ENCODE assay signal across 1 cellular context in genomic region chr6:16759646-16760535, GRCh38.
TF ChIP-seq lines count a peak whose summit lies in the region.

No MANE protein-coding gene starts in this region.

TF ChIP-seq in HepG2, 621 proteins besides CTCF, POLR2A, EP300 and RAD21 (continued from another document and continues in another):
- TF ChIP-seq ZBTB14 (CRISPR knock-in tag; IDR thresholded peaks at IDR 0.05) (peak; percentile 72), ETS1 (CRISPR knock-in tag; IDR thresholded peaks at IDR 0.05) (no peak), DMTF1 (CRISPR knock-in tag; IDR thresholded peaks at IDR 0.05) (no peak), SOX6 (IDR thresholded peaks at IDR 0.05) (no peak), SOX6 (CRISPR knock-in tag; IDR thresholded peaks at IDR 0.05) (peak; percentile 74), ZNF510 (CRISPR knock-in tag; IDR thresholded peaks at IDR 0.05; ENCODE audit: low read depth) (no peak), TBX3 (IDR thresholded peaks at IDR 0.05; ENCODE audit: borderline replicate concordance) (no peak; the same call in 1 of the 2 replicates), CHD4 (IDR thresholded peaks at IDR 0.05; ENCODE audit: borderline replicate concordance, low read length) (no peak), TBL1XR1 (IDR thresholded peaks at IDR 0.05; ENCODE audit: borderline replicate concordance, low read length, partially characterized antibody) (peak; percentile 46), ZNF383 (CRISPR knock-in tag; IDR thresholded peaks at IDR 0.05; ENCODE audit: borderline replicate concordance) (no peak), TP53 (CRISPR knock-in tag; conservative IDR thresholded peaks at IDR 0.05) (no peak), ZNF431 (CRISPR knock-in tag; IDR thresholded peaks at IDR 0.05; ENCODE audit: borderline replicate concordance, low read depth) (0 out of 2 replicates have a peak, but pooled peaks have one; percentile 75), ZNF747 (CRISPR knock-in tag; IDR thresholded peaks at IDR 0.05; ENCODE audit: borderline replicate concordance) (no peak), HOXA3 (CRISPR knock-in tag; IDR thresholded peaks at IDR 0.05) (peak; percentile 61; the same call in 1 of the 2 replicates), HOXA5 (CRISPR knock-in tag; IDR thresholded peaks at IDR 0.05) (peak; percentile 94; the same call in 1 of the 2 replicates), HDAC2 (CRISPR knock-in tag; IDR thresholded peaks at IDR 0.05) (peak; percentile 85), ZNF331 (CRISPR knock-in tag; IDR thresholded peaks at IDR 0.05) (0 out of 2 replicates have a peak, but pooled peaks have one; percentile 26), CHCHD3 (CRISPR knock-in tag; IDR thresholded peaks at IDR 0.05) (no peak), ZNF143 (CRISPR knock-in tag; IDR thresholded peaks at IDR 0.05) (peak; percentile 20; the same call in 1 of the 2 replicates), ELF1 (CRISPR knock-in tag; IDR thresholded peaks at IDR 0.05) (no peak), ZNF615 (CRISPR knock-in tag; IDR thresholded peaks at IDR 0.05; ENCODE audit: borderline replicate concordance) (peak; percentile 74; the same call in 1 of the 2 replicates), BRD4 (CRISPR knock-in tag; IDR thresholded peaks at IDR 0.05) (no peak), CSRNP1 (CRISPR knock-in tag; IDR thresholded peaks at IDR 0.05) (peak; percentile 81), NFKB2 (CRISPR knock-in tag; IDR thresholded peaks at IDR 0.05; ENCODE audit: borderline replicate concordance) (peak; percentile 67; the same call in 1 of the 2 replicates), ZBTB7B (CRISPR knock-in tag; IDR thresholded peaks at IDR 0.05) (peak; percentile 92), DRAP1 (CRISPR knock-in tag; IDR thresholded peaks at IDR 0.05) (peak; percentile 40; the same call in 1 of the 2 replicates), ZNF350 (CRISPR knock-in tag; IDR thresholded peaks at IDR 0.05; ENCODE audit: borderline replicate concordance, low read depth) (peak; percentile 78), ZNF7 (CRISPR knock-in tag; IDR thresholded peaks at IDR 0.05) (no peak), ZNF792 (CRISPR knock-in tag; IDR thresholded peaks at IDR 0.05) (peak; percentile 79; the same call in 1 of the 2 replicates), ZNF749 (CRISPR knock-in tag; IDR thresholded peaks at IDR 0.05; ENCODE audit: borderline replicate concordance) (no peak), SP2 (CRISPR knock-in tag; IDR thresholded peaks at IDR 0.05) (peak; percentile 44), NAIF1 (CRISPR knock-in tag; IDR thresholded peaks at IDR 0.05; ENCODE audit: borderline replicate concordance) (no peak; the same call in 1 of the 2 replicates), SYNCRIP (IDR thresholded peaks at IDR 0.05; ENCODE audit: insufficient read depth, low read depth, low read length) (no peak), ZKSCAN5 (CRISPR knock-in tag; IDR thresholded peaks at IDR 0.05) (no peak), KMT2B (CRISPR knock-in tag; IDR thresholded peaks at IDR 0.05) (peak; percentile 91), THAP7 (CRISPR knock-in tag; IDR thresholded peaks at IDR 0.05) (peak; percentile 83; the same call in 1 of the 2 replicates), POLR2G (IDR thresholded peaks at IDR 0.05; ENCODE audit: low read depth, low read length) (peak; percentile 72), NCOA5 (CRISPR knock-in tag; IDR thresholded peaks at IDR 0.05) (no peak), STAT5B (CRISPR knock-in tag; IDR thresholded peaks at IDR 0.05) (0 out of 2 replicates have a peak, but pooled peaks have one; percentile 19), ATF7-NPFF (CRISPR knock-in tag; IDR thresholded peaks at IDR 0.05; ENCODE audit: low read depth) (peak; percentile 83), JDP2 (CRISPR knock-in tag; IDR thresholded peaks at IDR 0.05; ENCODE audit: borderline replicate concordance) (no peak), ZSCAN31 (CRISPR knock-in tag; IDR thresholded peaks at IDR 0.05; ENCODE audit: low read depth) (peak; percentile 27), SMAD3 (CRISPR knock-in tag; IDR thresholded peaks at IDR 0.05) (0 out of 2 replicates have a peak, but pooled peaks have one; percentile 52), ZNF30 (CRISPR knock-in tag; IDR thresholded peaks at IDR 0.05) (no peak), NR2F1 (CRISPR knock-in tag; IDR thresholded peaks at IDR 0.05) (0 out of 4 replicates have a peak, but pooled peaks of 1 of the 2 experiments have one; percentile 14), RARG (CRISPR knock-in tag; IDR thresholded peaks at IDR 0.05; ENCODE audit: low read depth) (no peak), ZNF709 (CRISPR knock-in tag; IDR thresholded peaks at IDR 0.05) (peak; percentile 63), SP1 (IDR thresholded peaks at IDR 0.05) (no peak), SP1 (CRISPR knock-in tag; IDR thresholded peaks at IDR 0.05) (peak; percentile 22; the same call in 1 of the 2 replicates), KLF12 (CRISPR knock-in tag; IDR thresholded peaks at IDR 0.05; ENCODE audit: borderline replicate concordance) (peak; percentile 63)
- TF ChIP-seq, protein P1, sequence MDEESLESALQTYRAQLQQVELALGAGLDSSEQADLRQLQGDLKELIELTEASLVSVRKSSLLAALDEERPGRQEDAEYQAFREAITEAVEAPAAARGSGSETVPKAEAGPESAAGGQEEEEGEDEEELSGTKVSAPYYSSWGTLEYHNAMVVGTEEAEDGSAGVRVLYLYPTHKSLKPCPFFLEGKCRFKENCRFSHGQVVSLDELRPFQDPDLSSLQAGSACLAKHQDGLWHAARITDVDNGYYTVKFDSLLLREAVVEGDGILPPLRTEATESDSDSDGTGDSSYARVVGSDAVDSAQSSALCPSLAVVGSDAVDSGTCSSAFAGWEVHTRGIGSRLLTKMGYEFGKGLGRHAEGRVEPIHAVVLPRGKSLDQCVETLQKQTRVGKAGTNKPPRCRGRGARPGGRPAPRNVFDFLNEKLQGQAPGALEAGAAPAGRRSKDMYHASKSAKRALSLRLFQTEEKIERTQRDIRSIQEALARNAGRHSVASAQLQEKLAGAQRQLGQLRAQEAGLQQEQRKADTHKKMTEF (CRISPR knock-in tag; IDR thresholded peaks at IDR 0.05), result peak; percentile 75
- TF ChIP-seq, protein P2, sequence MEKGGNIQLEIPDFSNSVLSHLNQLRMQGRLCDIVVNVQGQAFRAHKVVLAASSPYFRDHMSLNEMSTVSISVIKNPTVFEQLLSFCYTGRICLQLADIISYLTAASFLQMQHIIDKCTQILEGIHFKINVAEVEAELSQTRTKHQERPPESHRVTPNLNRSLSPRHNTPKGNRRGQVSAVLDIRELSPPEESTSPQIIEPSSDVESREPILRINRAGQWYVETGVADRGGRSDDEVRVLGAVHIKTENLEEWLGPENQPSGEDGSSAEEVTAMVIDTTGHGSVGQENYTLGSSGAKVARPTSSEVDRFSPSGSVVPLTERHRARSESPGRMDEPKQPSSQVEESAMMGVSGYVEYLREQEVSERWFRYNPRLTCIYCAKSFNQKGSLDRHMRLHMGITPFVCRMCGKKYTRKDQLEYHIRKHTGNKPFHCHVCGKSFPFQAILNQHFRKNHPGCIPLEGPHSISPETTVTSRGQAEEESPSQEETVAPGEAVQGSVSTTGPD (CRISPR knock-in tag; IDR thresholded peaks at IDR 0.05), result no peak
- TF ChIP-seq, protein P3, sequence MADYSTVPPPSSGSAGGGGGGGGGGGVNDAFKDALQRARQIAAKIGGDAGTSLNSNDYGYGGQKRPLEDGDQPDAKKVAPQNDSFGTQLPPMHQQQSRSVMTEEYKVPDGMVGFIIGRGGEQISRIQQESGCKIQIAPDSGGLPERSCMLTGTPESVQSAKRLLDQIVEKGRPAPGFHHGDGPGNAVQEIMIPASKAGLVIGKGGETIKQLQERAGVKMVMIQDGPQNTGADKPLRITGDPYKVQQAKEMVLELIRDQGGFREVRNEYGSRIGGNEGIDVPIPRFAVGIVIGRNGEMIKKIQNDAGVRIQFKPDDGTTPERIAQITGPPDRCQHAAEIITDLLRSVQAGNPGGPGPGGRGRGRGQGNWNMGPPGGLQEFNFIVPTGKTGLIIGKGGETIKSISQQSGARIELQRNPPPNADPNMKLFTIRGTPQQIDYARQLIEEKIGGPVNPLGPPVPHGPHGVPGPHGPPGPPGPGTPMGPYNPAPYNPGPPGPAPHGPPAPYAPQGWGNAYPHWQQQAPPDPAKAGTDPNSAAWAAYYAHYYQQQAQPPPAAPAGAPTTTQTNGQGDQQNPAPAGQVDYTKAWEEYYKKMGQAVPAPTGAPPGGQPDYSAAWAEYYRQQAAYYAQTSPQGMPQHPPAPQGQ (CRISPR knock-in tag; IDR thresholded peaks at IDR 0.05; ENCODE audit: borderline replicate concordance), result no peak
- TF ChIP-seq, protein P4, sequence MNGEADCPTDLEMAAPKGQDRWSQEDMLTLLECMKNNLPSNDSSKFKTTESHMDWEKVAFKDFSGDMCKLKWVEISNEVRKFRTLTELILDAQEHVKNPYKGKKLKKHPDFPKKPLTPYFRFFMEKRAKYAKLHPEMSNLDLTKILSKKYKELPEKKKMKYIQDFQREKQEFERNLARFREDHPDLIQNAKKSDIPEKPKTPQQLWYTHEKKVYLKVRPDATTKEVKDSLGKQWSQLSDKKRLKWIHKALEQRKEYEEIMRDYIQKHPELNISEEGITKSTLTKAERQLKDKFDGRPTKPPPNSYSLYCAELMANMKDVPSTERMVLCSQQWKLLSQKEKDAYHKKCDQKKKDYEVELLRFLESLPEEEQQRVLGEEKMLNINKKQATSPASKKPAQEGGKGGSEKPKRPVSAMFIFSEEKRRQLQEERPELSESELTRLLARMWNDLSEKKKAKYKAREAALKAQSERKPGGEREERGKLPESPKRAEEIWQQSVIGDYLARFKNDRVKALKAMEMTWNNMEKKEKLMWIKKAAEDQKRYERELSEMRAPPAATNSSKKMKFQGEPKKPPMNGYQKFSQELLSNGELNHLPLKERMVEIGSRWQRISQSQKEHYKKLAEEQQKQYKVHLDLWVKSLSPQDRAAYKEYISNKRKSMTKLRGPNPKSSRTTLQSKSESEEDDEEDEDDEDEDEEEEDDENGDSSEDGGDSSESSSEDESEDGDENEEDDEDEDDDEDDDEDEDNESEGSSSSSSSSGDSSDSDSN (CRISPR knock-in tag; IDR thresholded peaks at IDR 0.05), result peak; percentile 99
- TF ChIP-seq, protein P5, sequence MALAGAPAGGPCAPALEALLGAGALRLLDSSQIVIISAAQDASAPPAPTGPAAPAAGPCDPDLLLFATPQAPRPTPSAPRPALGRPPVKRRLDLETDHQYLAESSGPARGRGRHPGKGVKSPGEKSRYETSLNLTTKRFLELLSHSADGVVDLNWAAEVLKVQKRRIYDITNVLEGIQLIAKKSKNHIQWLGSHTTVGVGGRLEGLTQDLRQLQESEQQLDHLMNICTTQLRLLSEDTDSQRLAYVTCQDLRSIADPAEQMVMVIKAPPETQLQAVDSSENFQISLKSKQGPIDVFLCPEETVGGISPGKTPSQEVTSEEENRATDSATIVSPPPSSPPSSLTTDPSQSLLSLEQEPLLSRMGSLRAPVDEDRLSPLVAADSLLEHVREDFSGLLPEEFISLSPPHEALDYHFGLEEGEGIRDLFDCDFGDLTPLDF (CRISPR knock-in tag; IDR thresholded peaks at IDR 0.05), result no peak
